In the genomic region with DNA sequence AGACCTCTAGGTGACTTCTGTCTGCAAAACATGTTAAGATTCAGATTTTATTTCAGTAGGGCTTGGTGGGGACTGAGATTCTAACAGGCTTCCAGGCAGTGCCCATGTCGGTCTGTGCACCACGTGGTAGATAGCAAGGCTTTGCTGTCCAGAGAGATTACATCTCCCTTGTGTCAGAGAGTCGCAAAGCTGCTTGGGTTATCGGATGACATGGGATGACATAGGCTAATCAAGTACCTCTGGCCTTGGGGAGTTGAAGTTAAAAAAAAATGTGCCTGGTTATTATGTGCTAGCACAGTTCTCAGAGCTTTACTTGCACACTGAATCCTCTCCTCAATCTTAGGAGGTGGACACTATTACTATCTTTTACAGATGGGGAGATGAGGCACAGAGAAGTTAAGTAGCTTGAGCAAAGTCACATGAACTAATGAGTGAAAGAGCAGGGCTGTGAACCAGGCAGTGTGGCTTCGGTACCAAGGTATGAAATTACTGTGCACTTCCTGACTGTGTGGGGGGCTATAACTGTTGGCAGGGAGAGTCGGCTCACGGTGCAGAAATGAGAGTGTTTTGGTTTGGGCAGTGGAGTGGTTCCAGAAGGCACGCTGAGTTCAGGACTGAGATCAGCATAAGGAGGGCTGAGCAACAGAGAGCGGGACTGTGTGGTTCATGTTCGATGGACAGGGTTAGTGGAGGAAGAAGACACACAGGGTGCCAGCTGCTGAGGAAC, we compare ENCODE assay signal across 8 cellular contexts. TPM values are rescaled to one million over a fixed set of nuclear protein-coding genes. Genes with fewer than 3 reads are reported as not detected.
DNase-seq lines count a peak whose midpoint lies in the region; ATAC-seq and TF ChIP-seq lines count a peak whose summit lies in the region.

No MANE protein-coding gene starts in this region.

- peaks cover 10% of the 10 kb centered on the region for H3K4me1 ChIP-seq in osteoblast (ENCODE audit: insufficient read depth, low read length)

- no peak overlapping the region for H3K4me3 Mint-ChIP-seq in WTC11

- no peaks in the 10 kb centered on the region for H3K36me3 ChIP-seq in osteoblast (ENCODE audit: insufficient read depth, low read length)

- H3K27ac Mint-ChIP-seq in WTC11 = no peak overlapping the region

- peak overlapping the region; percentile 42 for H3K4me2 ChIP-seq in osteoblast (ENCODE audit: insufficient read depth, low read length)

- H3K9me3 ChIP-seq in osteoblast (ENCODE audit: low read depth, low read length) = no peaks in the 10 kb centered on the region

- peak; percentile 89 for ATAC-seq in HG02852 (IDR thresholded peaks at IDR 0.05; ENCODE audit: unreplicated experiment)
- no peak for ATAC-seq in WTC11

- CTCF ChIA-PET in WTC11 (lab: Charles Lee) = interaction anchor here (0.8 to 2.5 kb wide), 20 partner anchors 7 to 247 kb away, joined by 3 to 26 read pairs (median 4); no protein-coding TSS in a partner anchor

- H3K79me2 ChIP-seq in osteoblast (ENCODE audit: insufficient read depth, low read length) = peaks cover 12% of the 10 kb centered on the region

- H3K4me1 Mint-ChIP-seq in WTC11 = peaks cover 12% of the 10 kb centered on the region

- peaks cover 33% of the 10 kb centered on the region for H4K20me1 ChIP-seq in osteoblast (ENCODE audit: insufficient read depth, low read length)

- POLR2A ChIA-PET in WTC11 (lab: Charles Lee) = interaction anchor here (0.6 kb wide), 1 partner anchor 185 kb away, joined by 3 read pairs; no protein-coding TSS in a partner anchor

- no peak overlapping the region for H3K4me3 ChIP-seq in osteoblast (ENCODE audit: insufficient read depth, low read length)

- no peaks in the 10 kb centered on the region for H3K9me3 Mint-ChIP-seq in WTC11

- no peaks in the 10 kb centered on the region for H3K36me3 Mint-ChIP-seq in WTC11

- H3K27me3 Mint-ChIP-seq in WTC11 (ENCODE audit: low read depth) = no peaks in the 10 kb centered on the region

- H3K27me3 ChIP-seq in osteoblast (ENCODE audit: insufficient read depth, low read length) = no peaks in the 10 kb centered on the region

- H3K27ac ChIP-seq in osteoblast (ENCODE audit: low read depth, low read length) = no peak overlapping the region

- H2AFZ ChIP-seq in osteoblast (ENCODE audit: low read length) = no peak overlapping the region

- peak; percentile 63 for DNase-seq in activated naive CD4-positive, alpha-beta T cell treated with Interleukin-2 at 50 U/mL for 16 hours
- no peak for DNase-seq in activated naive CD4-positive, alpha-beta T cell treated with anti-CD3 and anti-CD28 coated beads, Interleukin-2, amount 50 U/mL, for 16 hours
- DNase-seq in activated CD4-positive, CD25-positive, alpha-beta regulatory T cell treated with anti-CD3 and anti-CD28 coated beads, Interleukin-2, amount 50 U/mL, for 72 hours = peak; percentile 37
- no peak for DNase-seq in osteoblast (ENCODE audit: insufficient read length, low spot score, missing footprints)
- no peak for DNase-seq in SHP77 (lab: John Stamatoyannopoulos, UW)
- DNase-seq in WTC11 (ENCODE audit: low spot score) = no peak
- no peak for DNase-seq in DMS114 treated with DMSO at 0.1 percent for 48 hours (lab: John Stamatoyannopoulos, UW; ENCODE audit: unreplicated experiment)

- TF ChIP-seq CTCF in osteoblast (IDR thresholded peaks at IDR 0.05; ENCODE audit: extremely low read depth, low read depth, low read length) (no peak), WTC11 (IDR thresholded peaks at IDR 0.05) (no peak)

TF ChIP-seq in WTC11, 78 proteins besides CTCF, POLR2A, EP300 and RAD21 (continues in another document):
- no peak for TF ChIP-seq FOXJ3 (CRISPR knock-in tag; IDR thresholded peaks at IDR 0.05; ENCODE audit: borderline replicate concordance)
- TF ChIP-seq ELF4 (CRISPR knock-in tag; IDR thresholded peaks at IDR 0.05; ENCODE audit: low read depth) = no peak
- TF ChIP-seq, protein P1, sequence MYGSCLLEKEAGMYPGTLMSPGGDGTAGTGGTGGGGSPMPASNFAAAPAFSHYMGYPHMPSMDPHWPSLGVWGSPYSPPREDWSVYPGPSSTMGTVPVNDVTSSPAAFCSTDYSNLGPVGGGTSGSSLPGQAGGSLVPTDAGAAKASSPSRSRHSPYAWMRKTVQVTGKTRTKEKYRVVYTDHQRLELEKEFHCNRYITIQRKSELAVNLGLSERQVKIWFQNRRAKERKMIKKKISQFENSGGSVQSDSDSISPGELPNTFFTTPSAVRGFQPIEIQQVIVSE (CRISPR knock-in tag; IDR thresholded peaks at IDR 0.05; ENCODE audit: borderline replicate concordance) = no peak
- TF ChIP-seq, protein P2, sequence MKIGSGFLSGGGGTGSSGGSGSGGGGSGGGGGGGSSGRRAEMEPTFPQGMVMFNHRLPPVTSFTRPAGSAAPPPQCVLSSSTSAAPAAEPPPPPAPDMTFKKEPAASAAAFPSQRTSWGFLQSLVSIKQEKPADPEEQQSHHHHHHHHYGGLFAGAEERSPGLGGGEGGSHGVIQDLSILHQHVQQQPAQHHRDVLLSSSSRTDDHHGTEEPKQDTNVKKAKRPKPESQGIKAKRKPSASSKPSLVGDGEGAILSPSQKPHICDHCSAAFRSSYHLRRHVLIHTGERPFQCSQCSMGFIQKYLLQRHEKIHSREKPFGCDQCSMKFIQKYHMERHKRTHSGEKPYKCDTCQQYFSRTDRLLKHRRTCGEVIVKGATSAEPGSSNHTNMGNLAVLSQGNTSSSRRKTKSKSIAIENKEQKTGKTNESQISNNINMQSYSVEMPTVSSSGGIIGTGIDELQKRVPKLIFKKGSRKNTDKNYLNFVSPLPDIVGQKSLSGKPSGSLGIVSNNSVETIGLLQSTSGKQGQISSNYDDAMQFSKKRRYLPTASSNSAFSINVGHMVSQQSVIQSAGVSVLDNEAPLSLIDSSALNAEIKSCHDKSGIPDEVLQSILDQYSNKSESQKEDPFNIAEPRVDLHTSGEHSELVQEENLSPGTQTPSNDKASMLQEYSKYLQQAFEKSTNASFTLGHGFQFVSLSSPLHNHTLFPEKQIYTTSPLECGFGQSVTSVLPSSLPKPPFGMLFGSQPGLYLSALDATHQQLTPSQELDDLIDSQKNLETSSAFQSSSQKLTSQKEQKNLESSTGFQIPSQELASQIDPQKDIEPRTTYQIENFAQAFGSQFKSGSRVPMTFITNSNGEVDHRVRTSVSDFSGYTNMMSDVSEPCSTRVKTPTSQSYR (CRISPR knock-in tag; IDR thresholded peaks at IDR 0.05) = no peak
- no peak for TF ChIP-seq NFE2L1 (CRISPR knock-in tag; IDR thresholded peaks at IDR 0.05)
- TF ChIP-seq GTF2I (CRISPR knock-in tag; conservative IDR thresholded peaks at IDR 0.05) = no peak
- no peak for TF ChIP-seq ZNF121 (CRISPR knock-in tag; IDR thresholded peaks at IDR 0.05)
- TF ChIP-seq, protein P3, sequence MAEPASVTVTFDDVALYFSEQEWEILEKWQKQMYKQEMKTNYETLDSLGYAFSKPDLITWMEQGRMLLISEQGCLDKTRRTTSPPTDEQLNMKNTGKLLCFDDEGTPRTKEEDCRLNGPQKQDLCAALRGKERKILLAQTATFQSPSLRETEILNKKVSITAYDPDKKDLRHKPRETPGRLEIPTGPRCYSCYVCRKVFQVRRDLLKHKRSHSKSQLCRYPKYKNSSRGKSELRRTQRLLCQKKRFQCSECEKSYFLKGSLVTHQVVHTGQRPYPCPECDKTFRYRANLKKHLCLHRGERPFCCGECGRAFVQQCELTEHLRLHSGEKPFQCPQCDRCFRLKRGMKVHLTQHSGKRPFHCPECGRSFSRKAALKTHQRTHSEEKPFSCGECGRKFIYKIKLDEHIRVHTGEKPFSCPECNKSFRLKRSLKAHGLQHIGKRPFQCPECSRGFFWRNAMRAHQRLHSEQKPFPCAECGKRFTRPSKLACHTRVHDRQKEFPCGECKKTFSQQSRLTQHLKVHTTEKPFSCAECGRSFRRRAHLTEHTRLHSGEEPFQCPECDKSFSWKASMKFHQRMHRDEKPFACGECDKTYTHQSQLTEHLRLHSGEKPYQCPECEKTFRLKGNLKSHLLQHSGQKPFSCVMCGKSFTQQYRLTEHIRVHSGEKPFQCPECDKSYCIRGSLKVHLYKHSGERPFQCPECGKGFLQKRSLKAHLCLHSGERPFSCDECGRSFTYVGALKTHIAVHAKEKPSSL (CRISPR knock-in tag; conservative IDR thresholded peaks at IDR 0.05) = no peak
- TF ChIP-seq JAZF1 (CRISPR knock-in tag; IDR thresholded peaks at IDR 0.05) = no peak
- TF ChIP-seq TP53 (CRISPR knock-in tag; IDR thresholded peaks at IDR 0.05) = no peak
- TF ChIP-seq, protein P4, sequence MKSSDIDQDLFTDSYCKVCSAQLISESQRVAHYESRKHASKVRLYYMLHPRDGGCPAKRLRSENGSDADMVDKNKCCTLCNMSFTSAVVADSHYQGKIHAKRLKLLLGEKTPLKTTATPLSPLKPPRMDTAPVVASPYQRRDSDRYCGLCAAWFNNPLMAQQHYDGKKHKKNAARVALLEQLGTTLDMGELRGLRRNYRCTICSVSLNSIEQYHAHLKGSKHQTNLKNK (CRISPR knock-in tag; IDR thresholded peaks at IDR 0.05) = no peak
- TF ChIP-seq SMAD3 (CRISPR knock-in tag; IDR thresholded peaks at IDR 0.05; ENCODE audit: borderline replicate concordance) = no peak
- no peak for TF ChIP-seq CREB1 (CRISPR knock-in tag; IDR thresholded peaks at IDR 0.05)
- no peak for TF ChIP-seq ETV6 (CRISPR knock-in tag; IDR thresholded peaks at IDR 0.05)
- TF ChIP-seq, protein P5, sequence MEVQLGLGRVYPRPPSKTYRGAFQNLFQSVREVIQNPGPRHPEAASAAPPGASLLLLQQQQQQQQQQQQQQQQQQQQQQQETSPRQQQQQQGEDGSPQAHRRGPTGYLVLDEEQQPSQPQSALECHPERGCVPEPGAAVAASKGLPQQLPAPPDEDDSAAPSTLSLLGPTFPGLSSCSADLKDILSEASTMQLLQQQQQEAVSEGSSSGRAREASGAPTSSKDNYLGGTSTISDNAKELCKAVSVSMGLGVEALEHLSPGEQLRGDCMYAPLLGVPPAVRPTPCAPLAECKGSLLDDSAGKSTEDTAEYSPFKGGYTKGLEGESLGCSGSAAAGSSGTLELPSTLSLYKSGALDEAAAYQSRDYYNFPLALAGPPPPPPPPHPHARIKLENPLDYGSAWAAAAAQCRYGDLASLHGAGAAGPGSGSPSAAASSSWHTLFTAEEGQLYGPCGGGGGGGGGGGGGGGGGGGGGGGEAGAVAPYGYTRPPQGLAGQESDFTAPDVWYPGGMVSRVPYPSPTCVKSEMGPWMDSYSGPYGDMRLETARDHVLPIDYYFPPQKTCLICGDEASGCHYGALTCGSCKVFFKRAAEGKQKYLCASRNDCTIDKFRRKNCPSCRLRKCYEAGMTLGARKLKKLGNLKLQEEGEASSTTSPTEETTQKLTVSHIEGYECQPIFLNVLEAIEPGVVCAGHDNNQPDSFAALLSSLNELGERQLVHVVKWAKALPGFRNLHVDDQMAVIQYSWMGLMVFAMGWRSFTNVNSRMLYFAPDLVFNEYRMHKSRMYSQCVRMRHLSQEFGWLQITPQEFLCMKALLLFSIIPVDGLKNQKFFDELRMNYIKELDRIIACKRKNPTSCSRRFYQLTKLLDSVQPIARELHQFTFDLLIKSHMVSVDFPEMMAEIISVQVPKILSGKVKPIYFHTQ (CRISPR knock-in tag; IDR thresholded peaks at IDR 0.05) = no peak
- no peak for TF ChIP-seq NR3C1 (CRISPR knock-in tag; conservative IDR thresholded peaks at IDR 0.05; ENCODE audit: low read depth)
- TF ChIP-seq GABPB1 (CRISPR knock-in tag; IDR thresholded peaks at IDR 0.05) = no peak

RNA-seq across cellular contexts. Expression of a gene that starts 41.1 kb away (rescaled TPM):
- total RNA-seq in osteoblast (25.9 and 29.7 TPM in 2 replicates), WTC11 (2021) (10.7 to 15.0 TPM (median 11.3 TPM) in 3 replicates)

RNA-seq across cellular contexts. Expression of a gene that starts 41.6 kb away (rescaled TPM):
- total RNA-seq in osteoblast (7.4 and 16.6 TPM in 2 replicates), WTC11 (2021) (47.3 to 49.7 TPM (median 48.3 TPM) in 3 replicates)

Comparison
In these comparisons a context has a peak if more than half of its experiments do, and no peak if none do; other contexts are left out.
1. DNase-seq: peak in activated naive CD4-positive, alpha-beta T cell treated with Interleukin-2 at 50 U/mL for 16 hours (single experiment) and activated CD4-positive, CD25-positive, alpha-beta regulatory T cell treated with anti-CD3 and anti-CD28 coated beads, Interleukin-2, amount 50 U/mL, for 72 hours (single experiment); none in activated naive CD4-positive, alpha-beta T cell treated with anti-CD3 and anti-CD28 coated beads, Interleukin-2, amount 50 U/mL, for 16 hours (single experiment), osteoblast (single experiment), SHP77 (0 of 2), WTC11 (single experiment) and DMS114 treated with DMSO at 0.1 percent for 48 hours (single experiment).